ENCODE assay signal across 1 cellular context in genomic region chr19:7831452-7831851, GRCh38.
TF ChIP-seq lines count a peak whose summit lies in the region.

No MANE protein-coding gene starts in this region.

TF ChIP-seq in IMR-90, 13 proteins besides CTCF, POLR2A, EP300 and RAD21 (continued from another document):
- TF ChIP-seq MAFK (IDR thresholded peaks at IDR 0.05; ENCODE audit: low read depth, low read length) (no peak), BHLHE40 (IDR thresholded peaks at IDR 0.05; ENCODE audit: low read depth, low read length) (no peak), USF2 (IDR thresholded peaks at IDR 0.05; ENCODE audit: low read depth, low read length) (no peak)
